In genomic region chr14:102775855-102776760, GRCh38 we compare ENCODE assay signal across 8 cellular contexts. TPM values are rescaled to one million over a fixed set of nuclear protein-coding genes. Genes with fewer than 3 reads are reported as not detected.
DNase-seq lines count a peak whose midpoint lies in the region; ATAC-seq, FAIRE-seq and TF ChIP-seq lines count a peak whose summit lies in the region.

No MANE protein-coding gene starts in this region.

- peak overlapping the region; percentile 78 for H2AFZ ChIP-seq in astrocyte (ENCODE audit: low read depth, low read length)

- H3K9me3 ChIP-seq in KOPT-K1 (ENCODE audit: insufficient read depth, low read length, poor library complexity, severe bottlenecking): no peaks in the 10 kb centered on the region
- no peaks in the 10 kb centered on the region for H3K9me3 ChIP-seq in astrocyte (ENCODE audit: insufficient read depth, low read depth, low read length)
- H3K9me3 ChIP-seq in stomach smooth muscle (ENCODE audit: control insufficient read depth in 2 of 2, low read length in 2 of 2): no peaks in the 10 kb centered on the region

- H3K9ac ChIP-seq in astrocyte (ENCODE audit: low read length) (peak overlapping the region; percentile 36), stomach smooth muscle (ENCODE audit: low read length in 2 of 2) (no peak overlapping the region)

- H3K27ac Mint-ChIP-seq in Calu3 (ENCODE audit: unreplicated experiment) (peak overlapping the region; percentile 85), astrocyte (ENCODE audit: unreplicated experiment) (peak overlapping the region; percentile 90)

- H3K4me3 ChIP-seq in astrocyte (ENCODE audit: insufficient read depth, low read depth, low read length) (no peak overlapping the region), stomach smooth muscle (ENCODE audit: low read length in 2 of 2) (peak overlapping the region in 1 of 2 donors; percentile 57)

- H4K20me1 ChIP-seq in astrocyte (ENCODE audit: insufficient read depth, low read length): peaks cover 30% of the 10 kb centered on the region

- H3K4me2 ChIP-seq in astrocyte (ENCODE audit: low read length): peak overlapping the region; percentile 68

- peaks cover 31% of the 10 kb centered on the region for H3K79me2 ChIP-seq in astrocyte (ENCODE audit: insufficient read depth, low read length)

- H3K27me3 Mint-ChIP-seq in Calu3 (ENCODE audit: unreplicated experiment) (peaks cover 13% of the 10 kb centered on the region), astrocyte (ENCODE audit: low read depth, unreplicated experiment) (no peaks in the 10 kb centered on the region)

- H3K4me1 Mint-ChIP-seq in Calu3 (ENCODE audit: low read depth, unreplicated experiment) (peaks cover 24% of the 10 kb centered on the region), astrocyte (ENCODE audit: low read depth, unreplicated experiment) (peaks cover 22% of the 10 kb centered on the region)

- H3K27me3 ChIP-seq in astrocyte (ENCODE audit: insufficient read depth, low read length): no peaks in the 10 kb centered on the region
- no peaks in the 10 kb centered on the region for H3K27me3 ChIP-seq in stomach smooth muscle (ENCODE audit: control insufficient read depth in 1 of 2, insufficient read depth in 2 of 2, low read length in 2 of 2)

- H3K36me3 ChIP-seq in KOPT-K1 (ENCODE audit: insufficient read depth, low read length) (peaks cover 3% of the 10 kb centered on the region; the same call in 1 of the 2 replicates), astrocyte (ENCODE audit: insufficient read depth, low read length) (no peaks in the 10 kb centered on the region), stomach smooth muscle (ENCODE audit: control insufficient read depth in 2 of 2, insufficient read depth in 2 of 2, low read length in 2 of 2) (no peaks in the 10 kb centered on the region)

- H3K4me1 ChIP-seq in astrocyte (ENCODE audit: insufficient read depth, low read length) (peaks cover 32% of the 10 kb centered on the region), stomach smooth muscle (ENCODE audit: control insufficient read depth, insufficient read depth, low read length) (peaks cover 16% of the 10 kb centered on the region)

- H3K4me3 Mint-ChIP-seq in Calu3 (ENCODE audit: low read depth, unreplicated experiment) (peak overlapping the region; percentile 67), astrocyte (ENCODE audit: unreplicated experiment) (peak overlapping the region; percentile 76)

- H3K27ac ChIP-seq in KOPT-K1 (ENCODE audit: low read depth, low read length, poor library complexity, severe bottlenecking) (peak overlapping the region; percentile 46), astrocyte (ENCODE audit: low read depth, low read length) (peak overlapping the region; percentile 60), stomach smooth muscle (ENCODE audit: low read length) (peak overlapping the region; percentile 46)

- DNase-seq in Calu3 (no peak), astrocyte (ENCODE audit: low read depth) (peak; percentile 77), kidney glomerular epithelial cell (lab: John Stamatoyannopoulos, UW) (peak; percentile 31), iPS-NIHi7 (ENCODE audit: extremely low spot score) (no peak), SKM-1 treated with dmso at 0.1 percent for 144 hours (lab: John Stamatoyannopoulos, UW; ENCODE audit: unreplicated experiment) (no peak)

- H3K9me3 Mint-ChIP-seq in Calu3 (ENCODE audit: low read depth, unreplicated experiment): no peaks in the 10 kb centered on the region
- H3K9me3 Mint-ChIP-seq in astrocyte (ENCODE audit: unreplicated experiment): no peaks in the 10 kb centered on the region

- no TSS peak for BruUV-seq in Calu3 (replicated peaks; lab: Mats Ljungman, UMichigan)

- CTCF ChIA-PET in Calu3 (lab: Charles Lee): no interaction called here

- ATAC-seq in HG03280 (IDR thresholded peaks at IDR 0.05; ENCODE audit: unreplicated experiment): no peak

- intact Hi-C loops in Calu3 (cut with micrococcal nuclease; ENCODE audit: unreplicated experiment): loop anchor here (10.0 kb wide), 2 partner anchors 81 to 149 kb away; partner anchors contain the start of gene AMN

- peaks cover 22% of the 10 kb centered on the region for H3K36me3 Mint-ChIP-seq in Calu3 (ENCODE audit: insufficient read depth, unreplicated experiment)
- H3K36me3 Mint-ChIP-seq in astrocyte (ENCODE audit: low read depth, unreplicated experiment): no peaks in the 10 kb centered on the region

- no peak for TF ChIP-seq CTCF in Calu3 (IDR thresholded peaks at IDR 0.05; ENCODE audit: unreplicated experiment)
- no peak for TF ChIP-seq CTCF in astrocyte (IDR thresholded peaks at IDR 0.05; ENCODE audit: insufficient read depth, low read depth, low read length)

- FAIRE-seq in astrocyte (lab: Jason Lieb, UNC): no peak

RNA-seq across cellular contexts. Expression of gene TRAF3, which starts 1.1 kb away (rescaled TPM):
- total RNA-seq in Calu3 (2022): 24.2 and 24.8 TPM in 2 replicates
- 25.3 and 25.9 TPM in 2 replicates for total RNA-seq in astrocyte

Comparison
In these comparisons a context has a peak if more than half of its experiments do, and no peak if none do; other contexts are left out.
1. DNase-seq: peak in astrocyte (single experiment) and kidney glomerular epithelial cell (single experiment); none in Calu3 (single experiment), iPS-NIHi7 (single experiment) and SKM-1 treated with dmso at 0.1 percent for 144 hours (single experiment).
2. Peak in every context shown above with its lines, with median percentiles within 50 percentile points of each other: H3K27ac ChIP-seq.